ENCODE assay signal across 1 cellular context in the genomic region with DNA sequence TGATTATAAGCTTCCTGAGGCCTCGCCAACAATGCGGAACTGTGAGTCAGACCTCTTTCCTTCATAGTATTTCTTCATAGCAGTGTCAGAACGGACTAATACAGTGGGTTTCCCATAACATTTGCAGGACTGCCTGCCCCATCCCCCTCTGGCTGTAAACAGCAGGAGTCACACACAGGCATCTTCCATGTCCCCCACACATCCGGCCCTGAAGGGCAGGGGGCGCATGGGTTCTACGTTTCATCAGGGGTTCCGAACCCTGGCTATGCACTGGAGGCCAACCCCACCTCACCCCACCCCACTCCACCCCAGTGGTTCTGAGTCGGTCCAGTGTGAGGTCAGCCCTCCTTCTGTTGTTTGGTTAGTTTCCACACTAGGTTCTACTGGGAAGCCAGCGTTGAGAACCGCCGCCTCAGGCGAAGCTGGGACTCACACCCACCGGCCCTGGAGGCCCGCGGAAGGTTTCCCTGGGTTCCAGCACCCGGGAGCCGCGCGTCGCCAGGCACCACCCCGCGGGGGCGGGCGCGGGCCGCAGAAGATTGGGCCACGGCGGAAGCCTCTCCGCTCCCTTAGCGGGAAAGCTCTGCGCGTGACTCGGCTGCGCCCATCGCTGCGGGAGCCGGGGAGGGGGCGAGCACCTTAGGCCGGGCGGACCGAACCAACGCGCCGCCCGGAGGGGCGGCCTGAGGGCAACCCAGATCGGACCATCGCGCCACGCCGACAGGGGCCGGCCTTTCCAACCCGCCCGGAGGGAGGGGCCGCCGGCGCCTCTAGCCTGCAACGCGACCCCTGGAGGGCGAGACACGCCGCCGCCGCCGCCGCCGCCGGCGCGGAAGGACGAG.
TF ChIP-seq lines count a peak whose summit lies in the region.

A gene with protein sequence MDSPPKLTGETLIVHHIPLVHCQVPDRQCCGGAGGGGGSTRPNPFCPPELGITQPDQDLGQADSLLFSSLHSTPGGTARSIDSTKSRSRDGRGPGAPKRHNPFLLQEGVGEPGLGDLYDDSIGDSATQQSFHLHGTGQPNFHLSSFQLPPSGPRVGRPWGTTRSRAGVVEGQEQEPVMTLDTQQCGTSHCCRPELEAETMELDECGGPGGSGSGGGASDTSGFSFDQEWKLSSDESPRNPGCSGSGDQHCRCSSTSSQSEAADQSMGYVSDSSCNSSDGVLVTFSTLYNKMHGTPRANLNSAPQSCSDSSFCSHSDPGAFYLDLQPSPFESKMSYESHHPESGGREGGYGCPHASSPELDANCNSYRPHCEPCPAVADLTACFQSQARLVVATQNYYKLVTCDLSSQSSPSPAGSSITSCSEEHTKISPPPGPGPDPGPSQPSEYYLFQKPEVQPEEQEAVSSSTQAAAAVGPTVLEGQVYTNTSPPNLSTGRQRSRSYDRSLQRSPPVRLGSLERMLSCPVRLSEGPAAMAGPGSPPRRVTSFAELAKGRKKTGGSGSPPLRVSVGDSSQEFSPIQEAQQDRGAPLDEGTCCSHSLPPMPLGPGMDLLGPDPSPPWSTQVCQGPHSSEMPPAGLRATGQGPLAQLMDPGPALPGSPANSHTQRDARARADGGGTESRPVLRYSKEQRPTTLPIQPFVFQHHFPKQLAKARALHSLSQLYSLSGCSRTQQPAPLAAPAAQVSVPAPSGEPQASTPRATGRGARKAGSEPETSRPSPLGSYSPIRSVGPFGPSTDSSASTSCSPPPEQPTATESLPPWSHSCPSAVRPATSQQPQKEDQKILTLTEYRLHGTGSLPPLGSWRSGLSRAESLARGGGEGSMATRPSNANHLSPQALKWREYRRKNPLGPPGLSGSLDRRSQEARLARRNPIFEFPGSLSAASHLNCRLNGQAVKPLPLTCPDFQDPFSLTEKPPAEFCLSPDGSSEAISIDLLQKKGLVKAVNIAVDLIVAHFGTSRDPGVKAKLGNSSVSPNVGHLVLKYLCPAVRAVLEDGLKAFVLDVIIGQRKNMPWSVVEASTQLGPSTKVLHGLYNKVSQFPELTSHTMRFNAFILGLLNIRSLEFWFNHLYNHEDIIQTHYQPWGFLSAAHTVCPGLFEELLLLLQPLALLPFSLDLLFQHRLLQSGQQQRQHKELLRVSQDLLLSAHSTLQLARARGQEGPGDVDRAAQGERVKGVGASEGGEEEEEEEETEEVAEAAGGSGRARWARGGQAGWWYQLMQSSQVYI (N-terminal part only) (plus strand): TSS at position 799 of the 842 bp plus-strand sequence. CDS start 56,411 bp downstream, outside the sequence.

TF ChIP-seq in HEK293, 187 proteins besides CTCF, POLR2A, EP300 and RAD21 (continued from another document):
- TF ChIP-seq ZNF311 (tag by site-specific recombination; IDR thresholded peaks at IDR 0.05; ENCODE audit: borderline replicate concordance) (no peak), ZNF621 (tag by site-specific recombination; IDR thresholded peaks at IDR 0.05) (no peak), ZNF221 (tag by site-specific recombination; IDR thresholded peaks at IDR 0.05; ENCODE audit: borderline replicate concordance) (no peak), ZNF600 (tag by site-specific recombination; IDR thresholded peaks at IDR 0.05) (peak; percentile 15; the same call in 1 of the 2 replicates), ZNF585B (tag by site-specific recombination; IDR thresholded peaks at IDR 0.05) (no peak), KLF16 (tag by site-specific recombination; IDR thresholded peaks at IDR 0.05) (0 out of 2 replicates have a peak, but pooled peaks have one; percentile 43), ZNF660 (tag by site-specific recombination; IDR thresholded peaks at IDR 0.05) (peak; percentile 75; the same call in 1 of the 2 replicates), KLF8 (tag by site-specific recombination; IDR thresholded peaks at IDR 0.05) (peak; percentile 59; the same call in 1 of the 2 replicates), ZNF830 (tag by site-specific recombination; IDR thresholded peaks at IDR 0.05; ENCODE audit: low read depth) (no peak), ZNF843 (tag by site-specific recombination; IDR thresholded peaks at IDR 0.05) (no peak), ZNF335 (tag by site-specific recombination; conservative IDR thresholded peaks at IDR 0.05) (peak; percentile 92), ZNF112 (tag by site-specific recombination; IDR thresholded peaks at IDR 0.05) (no peak), GLI4 (tag by site-specific recombination; IDR thresholded peaks at IDR 0.05) (no peak), TRIM28 (IDR thresholded peaks at IDR 0.05; ENCODE audit: borderline replicate concordance, low read length) (0 out of 2 replicates have a peak, but pooled peaks have one; percentile 11), ZNF157 (tag by site-specific recombination; IDR thresholded peaks at IDR 0.05) (no peak), ZEB2 (tag by site-specific recombination; IDR thresholded peaks at IDR 0.05) (peak; percentile 43; the same call in 1 of the 2 replicates), ZNF341 (tag by site-specific recombination; IDR thresholded peaks at IDR 0.05; ENCODE audit: low read depth) (no peak), SCRT1 (tag by site-specific recombination; IDR thresholded peaks at IDR 0.05; ENCODE audit: borderline replicate concordance) (no peak), OVOL3 (tag by site-specific recombination; IDR thresholded peaks at IDR 0.05) (no peak), ZNF37A (tag by site-specific recombination; IDR thresholded peaks at IDR 0.05) (no peak), ZNF707 (tag by site-specific recombination; IDR thresholded peaks at IDR 0.05) (no peak), ZFP69B (tag by site-specific recombination; IDR thresholded peaks at IDR 0.05) (no peak), ZNF792 (tag by site-specific recombination; IDR thresholded peaks at IDR 0.05) (peak; percentile 96), ZNF48 (tag by site-specific recombination; IDR thresholded peaks at IDR 0.05) (no peak), SP2 (tag by site-specific recombination; IDR thresholded peaks at IDR 0.05) (peak; percentile 59; the same call in 1 of the 2 replicates), ZNF24 (tag by site-specific recombination; IDR thresholded peaks at IDR 0.05) (no peak), ZNF629 (tag by site-specific recombination; IDR thresholded peaks at IDR 0.05) (no peak), ZSCAN23 (tag by site-specific recombination; IDR thresholded peaks at IDR 0.05) (no peak), ZBTB1 (tag by site-specific recombination; IDR thresholded peaks at IDR 0.05) (no peak), ZNF510 (tag by site-specific recombination; IDR thresholded peaks at IDR 0.05; ENCODE audit: insufficient replicate concordance) (no peak), EGR2 (tag by site-specific recombination; IDR thresholded peaks at IDR 0.05; ENCODE audit: low read depth) (peak; percentile 49; the same call in 1 of the 2 replicates), PRDM1 (tag by site-specific recombination; IDR thresholded peaks at IDR 0.05) (no peak), ZNF544 (tag by site-specific recombination; IDR thresholded peaks at IDR 0.05) (no peak), ZNF292 (tag by site-specific recombination; IDR thresholded peaks at IDR 0.05; ENCODE audit: borderline replicate concordance, low read depth) (no peak), ZBTB20 (tag by site-specific recombination; IDR thresholded peaks at IDR 0.05) (peak; percentile 96)
- TF ChIP-seq, protein P1, sequence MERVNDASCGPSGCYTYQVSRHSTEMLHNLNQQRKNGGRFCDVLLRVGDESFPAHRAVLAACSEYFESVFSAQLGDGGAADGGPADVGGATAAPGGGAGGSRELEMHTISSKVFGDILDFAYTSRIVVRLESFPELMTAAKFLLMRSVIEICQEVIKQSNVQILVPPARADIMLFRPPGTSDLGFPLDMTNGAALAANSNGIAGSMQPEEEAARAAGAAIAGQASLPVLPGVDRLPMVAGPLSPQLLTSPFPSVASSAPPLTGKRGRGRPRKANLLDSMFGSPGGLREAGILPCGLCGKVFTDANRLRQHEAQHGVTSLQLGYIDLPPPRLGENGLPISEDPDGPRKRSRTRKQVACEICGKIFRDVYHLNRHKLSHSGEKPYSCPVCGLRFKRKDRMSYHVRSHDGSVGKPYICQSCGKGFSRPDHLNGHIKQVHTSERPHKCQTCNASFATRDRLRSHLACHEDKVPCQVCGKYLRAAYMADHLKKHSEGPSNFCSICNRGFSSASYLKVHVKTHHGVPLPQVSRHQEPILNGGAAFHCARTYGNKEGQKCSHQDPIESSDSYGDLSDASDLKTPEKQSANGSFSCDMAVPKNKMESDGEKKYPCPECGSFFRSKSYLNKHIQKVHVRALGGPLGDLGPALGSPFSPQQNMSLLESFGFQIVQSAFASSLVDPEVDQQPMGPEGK (tag by site-specific recombination; IDR thresholded peaks at IDR 0.05): peak; percentile 56
- TF ChIP-seq, protein P2, sequence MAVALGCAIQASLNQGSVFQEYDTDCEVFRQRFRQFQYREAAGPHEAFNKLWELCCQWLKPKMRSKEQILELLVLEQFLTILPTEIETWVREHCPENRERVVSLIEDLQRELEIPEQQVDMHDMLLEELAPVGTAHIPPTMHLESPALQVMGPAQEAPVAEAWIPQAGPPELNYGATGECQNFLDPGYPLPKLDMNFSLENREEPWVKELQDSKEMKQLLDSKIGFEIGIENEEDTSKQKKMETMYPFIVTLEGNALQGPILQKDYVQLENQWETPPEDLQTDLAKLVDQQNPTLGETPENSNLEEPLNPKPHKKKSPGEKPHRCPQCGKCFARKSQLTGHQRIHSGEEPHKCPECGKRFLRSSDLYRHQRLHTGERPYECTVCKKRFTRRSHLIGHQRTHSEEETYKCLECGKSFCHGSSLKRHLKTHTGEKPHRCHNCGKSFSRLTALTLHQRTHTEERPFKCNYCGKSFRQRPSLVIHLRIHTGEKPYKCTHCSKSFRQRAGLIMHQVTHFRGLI (tag by site-specific recombination; IDR thresholded peaks at IDR 0.05): no peak
- TF ChIP-seq, protein P3, sequence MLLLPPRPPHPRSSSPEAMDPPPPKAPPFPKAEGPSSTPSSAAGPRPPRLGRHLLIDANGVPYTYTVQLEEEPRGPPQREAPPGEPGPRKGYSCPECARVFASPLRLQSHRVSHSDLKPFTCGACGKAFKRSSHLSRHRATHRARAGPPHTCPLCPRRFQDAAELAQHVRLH (tag by site-specific recombination; IDR thresholded peaks at IDR 0.05): no peak
- TF ChIP-seq, protein P4, sequence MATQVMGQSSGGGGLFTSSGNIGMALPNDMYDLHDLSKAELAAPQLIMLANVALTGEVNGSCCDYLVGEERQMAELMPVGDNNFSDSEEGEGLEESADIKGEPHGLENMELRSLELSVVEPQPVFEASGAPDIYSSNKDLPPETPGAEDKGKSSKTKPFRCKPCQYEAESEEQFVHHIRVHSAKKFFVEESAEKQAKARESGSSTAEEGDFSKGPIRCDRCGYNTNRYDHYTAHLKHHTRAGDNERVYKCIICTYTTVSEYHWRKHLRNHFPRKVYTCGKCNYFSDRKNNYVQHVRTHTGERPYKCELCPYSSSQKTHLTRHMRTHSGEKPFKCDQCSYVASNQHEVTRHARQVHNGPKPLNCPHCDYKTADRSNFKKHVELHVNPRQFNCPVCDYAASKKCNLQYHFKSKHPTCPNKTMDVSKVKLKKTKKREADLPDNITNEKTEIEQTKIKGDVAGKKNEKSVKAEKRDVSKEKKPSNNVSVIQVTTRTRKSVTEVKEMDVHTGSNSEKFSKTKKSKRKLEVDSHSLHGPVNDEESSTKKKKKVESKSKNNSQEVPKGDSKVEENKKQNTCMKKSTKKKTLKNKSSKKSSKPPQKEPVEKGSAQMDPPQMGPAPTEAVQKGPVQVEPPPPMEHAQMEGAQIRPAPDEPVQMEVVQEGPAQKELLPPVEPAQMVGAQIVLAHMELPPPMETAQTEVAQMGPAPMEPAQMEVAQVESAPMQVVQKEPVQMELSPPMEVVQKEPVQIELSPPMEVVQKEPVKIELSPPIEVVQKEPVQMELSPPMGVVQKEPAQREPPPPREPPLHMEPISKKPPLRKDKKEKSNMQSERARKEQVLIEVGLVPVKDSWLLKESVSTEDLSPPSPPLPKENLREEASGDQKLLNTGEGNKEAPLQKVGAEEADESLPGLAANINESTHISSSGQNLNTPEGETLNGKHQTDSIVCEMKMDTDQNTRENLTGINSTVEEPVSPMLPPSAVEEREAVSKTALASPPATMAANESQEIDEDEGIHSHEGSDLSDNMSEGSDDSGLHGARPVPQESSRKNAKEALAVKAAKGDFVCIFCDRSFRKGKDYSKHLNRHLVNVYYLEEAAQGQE (tag by site-specific recombination; IDR thresholded peaks at IDR 0.05): no peak
- TF ChIP-seq, protein P5, sequence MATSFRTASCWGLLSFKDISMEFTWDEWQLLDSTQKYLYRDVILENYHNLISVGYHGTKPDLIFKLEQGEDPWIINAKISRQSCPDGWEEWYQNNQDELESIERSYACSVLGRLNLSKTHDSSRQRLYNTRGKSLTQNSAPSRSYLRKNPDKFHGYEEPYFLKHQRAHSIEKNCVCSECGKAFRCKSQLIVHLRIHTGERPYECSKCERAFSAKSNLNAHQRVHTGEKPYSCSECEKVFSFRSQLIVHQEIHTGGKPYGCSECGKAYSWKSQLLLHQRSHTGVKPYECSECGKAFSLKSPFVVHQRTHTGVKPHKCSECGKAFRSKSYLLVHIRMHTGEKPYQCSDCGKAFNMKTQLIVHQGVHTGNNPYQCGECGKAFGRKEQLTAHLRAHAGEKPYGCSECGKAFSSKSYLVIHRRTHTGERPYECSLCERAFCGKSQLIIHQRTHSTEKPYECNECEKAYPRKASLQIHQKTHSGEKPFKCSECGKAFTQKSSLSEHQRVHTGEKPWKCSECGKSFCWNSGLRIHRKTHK (tag by site-specific recombination; IDR thresholded peaks at IDR 0.05): no peak
